In the genomic region with DNA sequence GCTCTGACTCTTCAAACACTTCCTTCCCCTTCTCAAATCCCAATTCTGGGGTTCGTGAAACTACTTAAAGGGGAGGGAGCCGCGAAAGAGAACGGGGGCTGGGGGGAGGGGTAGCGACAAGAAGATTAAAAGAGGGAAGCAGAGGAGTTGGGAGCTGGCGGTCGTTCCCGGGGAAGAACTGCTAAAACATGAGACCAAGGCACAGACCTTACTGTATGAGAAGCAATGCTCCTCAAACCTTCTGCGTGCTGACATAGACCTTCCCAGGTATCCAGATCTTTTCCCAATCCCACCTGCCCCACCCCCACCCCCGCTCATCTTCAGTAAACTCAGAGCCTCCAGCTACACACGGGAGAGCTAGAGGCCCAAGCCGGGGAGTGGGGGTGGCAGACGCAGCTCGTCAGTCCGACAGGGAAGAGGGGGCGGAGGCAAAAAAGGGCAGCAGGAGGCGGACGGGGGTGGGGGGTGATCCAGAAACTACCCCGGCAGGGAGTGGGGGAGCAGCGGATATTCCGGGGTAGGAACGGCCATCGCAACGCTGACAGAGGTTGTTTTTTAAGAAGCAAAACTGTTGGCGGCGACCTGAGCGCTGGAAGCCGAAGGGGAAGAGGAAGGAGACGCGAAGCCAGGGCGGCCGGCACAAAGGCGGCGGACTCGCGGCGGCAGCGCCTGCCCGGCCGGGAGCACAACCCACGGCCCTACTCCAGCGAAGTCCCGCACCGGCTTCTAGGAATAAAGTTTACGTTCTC, we compare ENCODE assay signal across 8 cellular contexts. TPM values are rescaled to one million over a fixed set of nuclear protein-coding genes. Genes with fewer than 3 reads are reported as not detected.
A peak's percentile ranks its signal among the peaks of the same experiment; 100 is the strongest.
DNase-seq lines count a peak whose midpoint lies in the region; ATAC-seq, FAIRE-seq and TF ChIP-seq lines count a peak whose summit lies in the region.

No MANE protein-coding gene starts in this region.

- peak in 1 of 2 donors; percentile 10 for TF ChIP-seq POLR2A in vagina (IDR thresholded peaks at IDR 0.05)

- ATAC-seq in HG02610 (IDR thresholded peaks at IDR 0.05; ENCODE audit: unreplicated experiment) (peak; percentile 59), heart right ventricle (peak; percentile 93 to 98 (median 96)), pancreas (peak; percentile 87 to 93 (median 88))

- H3K27me3 ChIP-seq in heart right ventricle, result no peaks in the 10 kb centered on the region
- no peaks in the 10 kb centered on the region for H3K27me3 ChIP-seq in pancreas
- no peaks in the 10 kb centered on the region for H3K27me3 ChIP-seq in vagina

- no peaks in the 10 kb centered on the region for H3K9me3 ChIP-seq in heart right ventricle
- peaks cover 0 to 3% (median 0%) of the 10 kb centered on the region in 4 donors for H3K9me3 ChIP-seq in pancreas
- no peaks in the 10 kb centered on the region for H3K9me3 ChIP-seq in vagina

- H3K36me3 ChIP-seq in heart right ventricle, result no peaks in the 10 kb centered on the region
- no peaks in the 10 kb centered on the region for H3K36me3 ChIP-seq in pancreas
- no peaks in the 10 kb centered on the region for H3K36me3 ChIP-seq in vagina

- peak; percentile 90 for DNase-seq in NCI-H1092 treated with DMSO at 0.1 percent for 48 hours (lab: John Stamatoyannopoulos, UW)
- DNase-seq in SKM-1 (lab: John Stamatoyannopoulos, UW; ENCODE audit: unreplicated experiment), result peak; percentile 64
- DNase-seq in amniotic stem cell (lab: John Stamatoyannopoulos, UW), result peak; percentile 77
- DNase-seq in heart right ventricle, result peak; percentile 89 to 95
- DNase-seq in pancreas, result peak; percentile 79 to 94 (median 86)
- peak in 1 of 2 donors; percentile 96 for DNase-seq in vagina (ENCODE audit: extremely low spot score in 2 of 2)

- intact Hi-C loops in heart right ventricle (cut with DNase I) (loop anchor here in 5 of 10 donors (2.0 to 10.0 kb wide), 6 partner anchors 95 to 189 kb away; a partner anchor contains a TSS), pancreas (cut with DNase I) (no loop called here), vagina (cut with DNase I) (no loop called here)

- no peak for FAIRE-seq in pancreas (lab: Jason Lieb, UNC)

- peaks cover 0 to 65% (median 47%) of the 10 kb centered on the region in 9 donors for H3K4me1 ChIP-seq in heart right ventricle
- peaks cover 24 to 59% (median 41%) of the 10 kb centered on the region in 3 donors for H3K4me1 ChIP-seq in pancreas
- peaks cover 44% of the 10 kb centered on the region for H3K4me1 ChIP-seq in vagina

- WGBS in heart right ventricle, 2 donors, result 0 to 1% methylated on average over 44 to 45 of the region's 45 CpGs
- WGBS in pancreas, 2 donors, result 0% methylated on average over 41 to 45 of the region's 45 CpGs

- H3K27ac ChIP-seq in heart right ventricle (peak overlapping the region; percentile 94 to 100 (median 98)), pancreas (peak overlapping the region; percentile 91 to 99 (median 96)), vagina (peak overlapping the region; percentile 99)

- no peak for TF ChIP-seq CTCF in GM12875 (IDR thresholded peaks at IDR 0.05; ENCODE audit: borderline replicate concordance, insufficient read depth, low read depth, low read length)
- no peak for TF ChIP-seq CTCF in heart right ventricle (IDR thresholded peaks at IDR 0.05)
- TF ChIP-seq CTCF in pancreas (IDR thresholded peaks at IDR 0.05), result no peak
- TF ChIP-seq CTCF in vagina (IDR thresholded peaks at IDR 0.05), result no peak

- peak overlapping the region; percentile 56 for H3K4me3 ChIP-seq in GM12875 (ENCODE audit: low read depth, low read length)
- H3K4me3 ChIP-seq in heart right ventricle, result peak overlapping the region; percentile 57 to 81 (median 74)
- H3K4me3 ChIP-seq in pancreas, result peak overlapping the region; percentile 40 to 73 (median 64)
- H3K4me3 ChIP-seq in vagina, result peak overlapping the region; percentile 73 to 88

RNA-seq across cellular contexts. Expression of a gene that starts 1.0 kb away (rescaled TPM):
- 10 to 100 TPM; 30.8 to 57.2 (median 45.5) TPM for total RNA-seq in heart right ventricle
- 10 to 100 TPM in 1 of 2 donors, 1 to 10 TPM in 1; 6.8 to 39.6 TPM for polyA plus RNA-seq in heart right ventricle
- total RNA-seq in pancreas, result 10 to 100 TPM; 22.9 to 52.1 (median 36.0) TPM
- polyA plus RNA-seq in pancreas, result 10 to 100 TPM; 14.4 to 15.5 TPM
- total RNA-seq in vagina, result 90.6 TPM
